ENCODE assay signal across 27 cellular contexts in genomic region chr1:46940307-46940706, GRCh38. TPM values are rescaled to one million over a fixed set of nuclear protein-coding genes. Genes with fewer than 3 reads are reported as not detected.
"Had no signal": no experiment of that assay in that cellular context is flagged by ENCODE, and none has a peak within 500 bp of the region (broad histone marks: within the 10 kb centered on the region; RNA-seq: fewer than 3 reads in every experiment).

No MANE protein-coding gene starts in this region.

- H3K4me3 ChIP-seq: dorsolateral prefrontal cortex, heart left ventricle, neural progenitor cell, skin epidermis, thyroid gland, upper lobe of right lung had no signal

- H2AFZ ChIP-seq: neural progenitor cell had no signal

- H3K36me3 ChIP-seq: heart left ventricle, neural progenitor cell, thyroid gland, upper lobe of right lung had no signal

- H3K4me1 ChIP-seq: heart left ventricle, neural progenitor cell, thyroid gland, upper lobe of right lung had no signal

- DNase-seq: activated B cell treated with CpG ODN at 0.5 μM for 24 hours; activated CD4-positive, alpha-beta T cell treated with anti-CD3 and anti-CD28 coated beads, Interleukin-2, amount 50 U/mL, for 1 hour; activated CD8-positive, alpha-beta T cell treated with anti-CD3 and anti-CD28 coated beads for 36 hours; activated naive CD8-positive, alpha-beta T cell treated with anti-CD3 and anti-CD28 coated beads, Interleukin-2, amount 50 U/mL, for 24 hours; activated T-cell treated with anti-CD3 and anti-CD28 coated beads, Interleukin-2, amount 50 U/mL, for 4 hours; amygdala; dorsolateral prefrontal cortex; foreskin fibroblast; heart left ventricle; left ventricle myocardium superior; mammary epithelial cell; natural killer cell; stimulated activated CD4-positive, alpha-beta T cell treated with anti-CD3 and anti-CD28 coated beads, Interleukin-1b, Interleukin-23, amount 100 ng/mL, for 48 hours; stimulated activated CD4-positive, alpha-beta T cell treated with anti-CD3 and anti-CD28 coated beads, Interleukin-4, amount 100 ng/mL, for 4 hours; stimulated activated CD8-positive, alpha-beta memory T cell treated with anti-CD3 and anti-CD28 coated beads, Interleukin-4, amount 100 ng/mL, for 48 hours; stimulated activated naive CD8-positive, alpha-beta T cell treated with anti-CD3 and anti-CD28 coated beads, Interleukin-15, amount 100 ng/mL, for 72 hours; T-cell; thyroid gland; upper lobe of right lung had no signal

- H3K27me3 ChIP-seq: heart left ventricle, neural progenitor cell, thyroid gland, upper lobe of right lung had no signal

- H3K27ac ChIP-seq: dorsolateral prefrontal cortex, heart left ventricle, neural progenitor cell, skin epidermis, thyroid gland, upper lobe of right lung had no signal

- H3K9ac ChIP-seq: neural progenitor cell had no signal

- H3K4me2 ChIP-seq: neural progenitor cell had no signal

- H3K9me3 ChIP-seq: thyroid gland, upper lobe of right lung had no signal

- FAIRE-seq: colon, endothelial cell of umbilical vein had no signal

- ATAC-seq: activated CD8-positive, alpha-beta T cell treated with anti-CD3 and anti-CD28 coated beads for 36 hours; activated T-cell treated with anti-CD3 and anti-CD28 coated beads, Interleukin-2, amount 50 U/mL, for 4 hours; activated T-helper 17 cell treated with anti-CD3 and anti-CD28 coated beads, Interleukin-2, amount 50 U/mL, for 72 hours; heart left ventricle; left ventricle myocardium superior; natural killer cell; sciatic nerve; stimulated activated memory B cell treated with anti-CD40 and anti-IgM and Interleukin-4, amounts not matched to agents 10 μg/mL and 1 μg/mL and 100 μg/mL, for 72 hours; stimulated activated naive CD8-positive, alpha-beta T cell treated with anti-CD3 and anti-CD28 coated beads, Interleukin-15, amount 100 ng/mL, for 72 hours; T-cell; upper lobe of right lung had no signal

RNA-seq across cellular contexts. Expression of gene CYP4A11, which starts 1.0 kb away (rescaled TPM):
- total RNA-seq: activated B cell treated with CpG ODN at 0.5 μM for 24 hours; activated CD8-positive, alpha-beta T cell treated with anti-CD3 and anti-CD28 coated beads for 36 hours; activated T-helper 17 cell treated with anti-CD3 and anti-CD28 coated beads, Interleukin-2, amount 50 U/mL, for 72 hours; endothelial cell of umbilical vein; left ventricle myocardium superior; mammary epithelial cell; mesothelial cell of epicardium; natural killer cell; thyroid gland; upper lobe of right lung had no signal
- polyA plus RNA-seq: endothelial cell of umbilical vein, mammary epithelial cell had no signal
